Comparison of ENCODE assay signal across 22 cellular contexts in genomic region chr12:92421701-92422100, GRCh38.
DNase-seq lines count a peak whose midpoint lies in the region; ATAC-seq and TF ChIP-seq lines count a peak whose summit lies in the region.
"Had no signal": no experiment of that assay in that cellular context is flagged by ENCODE, and none has a peak within 500 bp of the region (broad histone marks: within the 10 kb centered on the region; RNA-seq: fewer than 3 reads in every experiment).

No MANE protein-coding gene starts in this region.

- intact Hi-C loops in body of pancreas (cut with DNase I), result no loop called here

- no peak overlapping the region for H3K27ac ChIP-seq in body of pancreas
- H3K27ac ChIP-seq: neural progenitor cell, uterus, WERI-Rb-1 had no signal

- no peaks in the 10 kb centered on the region for H3K27me3 ChIP-seq in body of pancreas
- H3K27me3 ChIP-seq: neural progenitor cell, stomach, uterus had no signal

- H3K9me3 ChIP-seq in body of pancreas, result no peaks in the 10 kb centered on the region
- H3K9me3 ChIP-seq: HAP-1, stomach, uterus had no signal

- no peak overlapping the region for H3K27ac Mint-ChIP-seq in HFFc6
- no peak overlapping the region for H3K27ac Mint-ChIP-seq in type B pancreatic cell
- H3K27ac Mint-ChIP-seq: activated CD4-positive, alpha-beta memory T cell treated with anti-CD3 and anti-CD28 coated beads, Interleukin-2, amount 10 ng/mL, durations not matched to agents 7 days and 5 days; activated naive CD8-positive, alpha-beta T cell treated with anti-CD3 and anti-CD28 coated beads, Interleukin-2, amount 10 ng/mL, durations not matched to agents 7 days and 5 days; neural progenitor cell had no signal

- peak; percentile 1 for DNase-seq in AG09309 (ENCODE audit: low read depth)
- peak; percentile 2 for DNase-seq in HFFc6
- no peak for DNase-seq in body of pancreas
- DNase-seq in fibroblast of the conjunctiva (ENCODE audit: low read depth), result peak; percentile 16
- DNase-seq in hippocampal formation (lab: John Stamatoyannopoulos, UW), result no peak
- DNase-seq in NCI-H2227 treated with DMSO at 0.1 percent for 48 hours (lab: John Stamatoyannopoulos, UW), result no peak
- no peak for DNase-seq in type B pancreatic cell (ENCODE audit: extremely low spot score, unreplicated experiment)
- DNase-seq: ACHN; activated CD4-positive, alpha-beta memory T cell treated with anti-CD3 and anti-CD28 coated beads, Interleukin-2, amount 10 ng/mL, durations not matched to agents 7 days and 5 days; activated naive CD8-positive, alpha-beta T cell treated with anti-CD3 and anti-CD28 coated beads, Interleukin-2, amount 10 ng/mL, durations not matched to agents 7 days and 5 days; CD8-positive, alpha-beta memory T cell; GF-D8; kidney glomerular epithelial cell; midbrain; NCI-H2081 treated with DMSO at 0.1 percent for 48 hours; retina; stomach; uterus; WERI-Rb-1 had no signal

- H3K4me3 Mint-ChIP-seq in HFFc6 (no peak overlapping the region), type B pancreatic cell (no peak overlapping the region)
- H3K4me3 Mint-ChIP-seq: activated CD4-positive, alpha-beta memory T cell treated with anti-CD3 and anti-CD28 coated beads, Interleukin-2, amount 10 ng/mL, durations not matched to agents 7 days and 5 days; activated naive CD8-positive, alpha-beta T cell treated with anti-CD3 and anti-CD28 coated beads, Interleukin-2, amount 10 ng/mL, durations not matched to agents 7 days and 5 days; CD8-positive, alpha-beta memory T cell; neural progenitor cell had no signal

- no peaks in the 10 kb centered on the region for H3K27me3 Mint-ChIP-seq in HFFc6 (ENCODE audit: insufficient read depth)
- no peaks in the 10 kb centered on the region for H3K27me3 Mint-ChIP-seq in type B pancreatic cell
- H3K27me3 Mint-ChIP-seq: activated CD4-positive, alpha-beta memory T cell treated with anti-CD3 and anti-CD28 coated beads, Interleukin-2, amount 10 ng/mL, durations not matched to agents 7 days and 5 days; activated naive CD8-positive, alpha-beta T cell treated with anti-CD3 and anti-CD28 coated beads, Interleukin-2, amount 10 ng/mL, durations not matched to agents 7 days and 5 days; CD8-positive, alpha-beta memory T cell had no signal

- H3K9me3 Mint-ChIP-seq in HFFc6, result no peaks in the 10 kb centered on the region
- H3K9me3 Mint-ChIP-seq in type B pancreatic cell, result peaks cover 5% of the 10 kb centered on the region
- H3K9me3 Mint-ChIP-seq: CD8-positive, alpha-beta memory T cell; neural progenitor cell had no signal

- H3K4me3 ChIP-seq in AG09309 (ENCODE audit: control insufficient read depth, low read depth, low read length), result no peak overlapping the region
- no peak overlapping the region for H3K4me3 ChIP-seq in body of pancreas
- H3K4me3 ChIP-seq: HAP-1, neural progenitor cell, stomach, uterus had no signal

- ATAC-seq in body of pancreas (peak; percentile 38), HG03196 (IDR thresholded peaks at IDR 0.05; ENCODE audit: unreplicated experiment) (no peak)

- TF ChIP-seq POLR2A in body of pancreas (IDR thresholded peaks at IDR 0.05), result no peak

- no peaks in the 10 kb centered on the region for H3K36me3 ChIP-seq in body of pancreas (replicated peaks in 1 of 2; ENCODE audit: insufficient read depth in 1 of 2, low read depth in 2 of 2)
- H3K36me3 ChIP-seq: HAP-1, neural progenitor cell, stomach, uterus, WERI-Rb-1 had no signal

- H3K4me1 ChIP-seq in body of pancreas, result peaks cover 7% of the 10 kb centered on the region
- H3K4me1 ChIP-seq: uterus had no signal

- H3K36me3 Mint-ChIP-seq in HFFc6 (ENCODE audit: low read depth), result no peaks in the 10 kb centered on the region
- no peaks in the 10 kb centered on the region for H3K36me3 Mint-ChIP-seq in type B pancreatic cell
- H3K36me3 Mint-ChIP-seq: CD8-positive, alpha-beta memory T cell; neural progenitor cell had no signal

- peaks cover 18% of the 10 kb centered on the region for H3K4me1 Mint-ChIP-seq in HFFc6 (ENCODE audit: low read depth)
- H3K4me1 Mint-ChIP-seq in type B pancreatic cell (ENCODE audit: unreplicated experiment), result peaks cover 4% of the 10 kb centered on the region

- TF ChIP-seq CTCF in AG09309 (IDR thresholded peaks at IDR 0.05; ENCODE audit: control insufficient read depth, insufficient read depth, low read depth, low read length, missing control alignments) (no peak), HFFc6 (IDR thresholded peaks at IDR 0.05) (no peak), body of pancreas (IDR thresholded peaks at IDR 0.05) (no peak), type B pancreatic cell (conservative IDR thresholded peaks at IDR 0.05) (no peak)

Comparison
In these comparisons a context has a peak if more than half of its experiments do, and no peak if none do; other contexts are left out.
1. DNase-seq: peak in AG09309 (single experiment), HFFc6 (single experiment) and fibroblast of the conjunctiva (single experiment); none in body of pancreas (0 of 4), hippocampal formation (0 of 2), NCI-H2227 treated with DMSO at 0.1 percent for 48 hours (single experiment) and type B pancreatic cell (single experiment).